29 cellular contexts compared by ENCODE assay signal in the genomic region with DNA sequence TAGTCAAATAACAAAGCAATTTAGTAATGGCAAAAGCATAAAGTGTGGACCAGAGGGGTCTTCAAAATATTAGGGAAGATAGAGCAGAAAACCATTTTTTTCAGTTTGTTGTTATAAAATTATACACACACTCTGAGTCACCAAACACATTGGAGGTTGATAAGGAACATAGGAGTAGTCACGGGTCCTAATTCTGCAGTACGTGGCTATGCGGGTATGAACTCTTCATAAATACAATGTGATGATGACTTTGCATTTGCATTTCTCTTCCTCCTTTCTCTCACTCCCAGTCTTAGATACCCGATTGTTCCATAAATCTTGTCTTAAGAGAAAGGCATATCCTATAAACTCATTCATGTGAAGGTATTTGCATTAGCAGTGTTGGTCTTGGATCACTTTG.
"Had no signal": no experiment of that assay in that cellular context is flagged by ENCODE, and none has a peak within 500 bp of the region (broad histone marks: within the 10 kb centered on the region; RNA-seq: fewer than 3 reads in every experiment).

No MANE protein-coding gene starts in this region.

- ATAC-seq: effector memory CD8-positive, alpha-beta T cell; esophagus mucosa; gastrocnemius medialis; heart right ventricle; left colon; left lobe of liver; lower lobe of right lung; mucosa of descending colon; naive thymus-derived CD8-positive, alpha-beta T cell had no signal

- H3K27ac Mint-ChIP-seq: effector memory CD8-positive, alpha-beta T cell; endodermal cell; immature natural killer cell; memory B cell; naive B cell; naive thymus-derived CD8-positive, alpha-beta T cell had no signal

- H3K36me3 Mint-ChIP-seq: immature natural killer cell, memory B cell had no signal

- H3K9me3 Mint-ChIP-seq: dendritic cell treated with granulocyte-macrophage colony-stimulating factor and Interleukin-4, amounts not matched to agents 40 ng/mL and 50 ng/mL, for 4 days had no signal

- H3K4me3 Mint-ChIP-seq: dendritic cell treated with granulocyte-macrophage colony-stimulating factor and Interleukin-4, amounts not matched to agents 40 ng/mL and 50 ng/mL, for 4 days; effector memory CD8-positive, alpha-beta T cell; endodermal cell; immature natural killer cell; memory B cell; naive B cell; naive thymus-derived CD8-positive, alpha-beta T cell had no signal

- H3K4me1 Mint-ChIP-seq: endodermal cell had no signal

- DNase-seq: colonic mucosa; cortex of kidney; effector CD8-positive, alpha-beta T cell; effector memory CD8-positive, alpha-beta T cell; endodermal cell; erythroblast; esophagus squamous epithelium; foreskin fibroblast; foreskin melanocyte; gastrocnemius medialis; glutamatergic neuron; head of caudate nucleus; heart right ventricle; hypothalamus; immature natural killer cell; islet precursor cell; kidney; kidney glomerular epithelial cell; left colon; left ventricle myocardium inferior; lower lobe of right lung; mesendoderm; mucosa of descending colon; naive B cell; naive thymus-derived CD8-positive, alpha-beta T cell had no signal
